In the genomic region with DNA sequence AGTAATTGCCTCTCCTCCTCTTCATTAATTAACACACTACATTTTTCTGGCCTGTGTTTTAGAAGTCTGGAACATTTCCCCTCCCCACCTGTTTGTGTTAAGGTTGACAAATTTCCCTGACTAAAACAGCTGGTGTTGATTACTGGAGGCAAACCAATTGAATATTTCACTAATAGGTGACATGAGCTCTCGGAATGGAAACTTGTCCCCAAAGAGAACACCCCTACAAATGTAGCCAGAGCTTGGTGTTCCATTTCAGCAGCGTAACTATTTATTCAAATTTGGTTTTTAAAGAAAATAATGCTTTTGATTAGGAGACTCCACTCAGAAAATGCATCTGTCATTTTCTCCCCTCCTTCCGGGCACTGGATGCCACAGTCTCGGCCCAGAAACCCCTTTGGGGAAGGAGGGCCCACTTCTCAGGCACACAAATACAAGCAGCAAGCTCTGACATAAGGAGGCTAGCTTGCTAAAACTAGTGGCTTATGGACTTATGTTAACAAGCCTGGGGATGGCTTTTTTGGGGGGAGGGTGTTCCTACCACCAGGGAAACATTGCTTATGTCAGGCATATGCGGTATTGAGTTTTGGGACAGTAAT, we compare ENCODE assay signal across 1 cellular context.
TF ChIP-seq lines count a peak whose summit lies in the region.

No MANE protein-coding gene starts in this region.

TF ChIP-seq in H1, 55 proteins besides CTCF, POLR2A, EP300 and RAD21 (continued from another document):
- TF ChIP-seq RNF2 (IDR thresholded peaks at IDR 0.05; ENCODE audit: borderline replicate concordance, low read depth, low read length, missing control alignments, poor library complexity, severe bottlenecking) (no peak), ZNF274 (IDR thresholded peaks at IDR 0.05; ENCODE audit: borderline replicate concordance, extremely low read depth, low read length) (no peak), TBP (IDR thresholded peaks at IDR 0.05; ENCODE audit: low read depth, low read length) (no peak), KDM1A (IDR thresholded peaks at IDR 0.05; ENCODE audit: borderline replicate concordance, low read length) (no peak)
- TF ChIP-seq, protein P1, sequence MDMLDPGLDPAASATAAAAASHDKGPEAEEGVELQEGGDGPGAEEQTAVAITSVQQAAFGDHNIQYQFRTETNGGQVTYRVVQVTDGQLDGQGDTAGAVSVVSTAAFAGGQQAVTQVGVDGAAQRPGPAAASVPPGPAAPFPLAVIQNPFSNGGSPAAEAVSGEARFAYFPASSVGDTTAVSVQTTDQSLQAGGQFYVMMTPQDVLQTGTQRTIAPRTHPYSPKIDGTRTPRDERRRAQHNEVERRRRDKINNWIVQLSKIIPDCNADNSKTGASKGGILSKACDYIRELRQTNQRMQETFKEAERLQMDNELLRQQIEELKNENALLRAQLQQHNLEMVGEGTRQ (IDR thresholded peaks at IDR 0.05; ENCODE audit: low read length): no peak
